ENCODE assay signal across 1 cellular context in genomic region chr9:94697972-94698581, GRCh38.
TF ChIP-seq lines count a peak whose summit lies in the region.

No MANE protein-coding gene starts in this region.

TF ChIP-seq in HepG2, 621 proteins besides CTCF, POLR2A, EP300 and RAD21:
- TF ChIP-seq, protein P1, sequence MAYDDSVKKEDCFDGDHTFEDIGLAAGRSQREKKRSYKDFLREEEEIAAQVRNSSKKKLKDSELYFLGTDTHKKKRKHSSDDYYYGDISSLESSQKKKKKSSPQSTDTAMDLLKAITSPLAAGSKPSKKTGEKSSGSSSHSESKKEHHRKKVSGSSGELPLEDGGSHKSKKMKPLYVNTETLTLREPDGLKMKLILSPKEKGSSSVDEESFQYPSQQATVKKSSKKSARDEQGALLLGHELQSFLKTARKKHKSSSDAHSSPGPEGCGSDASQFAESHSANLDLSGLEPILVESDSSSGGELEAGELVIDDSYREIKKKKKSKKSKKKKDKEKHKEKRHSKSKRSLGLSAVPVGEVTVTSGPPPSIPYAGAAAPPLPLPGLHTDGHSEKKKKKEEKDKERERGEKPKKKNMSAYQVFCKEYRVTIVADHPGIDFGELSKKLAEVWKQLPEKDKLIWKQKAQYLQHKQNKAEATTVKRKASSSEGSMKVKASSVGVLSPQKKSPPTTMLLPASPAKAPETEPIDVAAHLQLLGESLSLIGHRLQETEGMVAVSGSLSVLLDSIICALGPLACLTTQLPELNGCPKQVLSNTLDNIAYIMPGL (CRISPR knock-in tag; IDR thresholded peaks at IDR 0.05; ENCODE audit: borderline replicate concordance in 1 of 2, low read depth in 1 of 2) = no peak
- TF ChIP-seq ZNF383 (CRISPR knock-in tag; IDR thresholded peaks at IDR 0.05; ENCODE audit: borderline replicate concordance) (no peak), GATAD2A (CRISPR knock-in tag; IDR thresholded peaks at IDR 0.05) (peak; percentile 24; the same call in 1 of the 2 replicates), SP5 (CRISPR knock-in tag; IDR thresholded peaks at IDR 0.05; ENCODE audit: borderline replicate concordance, low read depth) (no peak), FOXA3 (CRISPR knock-in tag; IDR thresholded peaks at IDR 0.05) (0 out of 2 replicates have a peak, but pooled peaks have one; percentile 18), SOX5 (CRISPR knock-in tag; IDR thresholded peaks at IDR 0.05; ENCODE audit: borderline replicate concordance) (0 out of 2 replicates have a peak, but pooled peaks have one; percentile 28), ATF7 (IDR thresholded peaks at IDR 0.05) (peak; percentile 66), ATF7 (CRISPR knock-in tag; IDR thresholded peaks at IDR 0.05) (no peak), MAZ (IDR thresholded peaks at IDR 0.05; ENCODE audit: borderline replicate concordance, low read depth, low read length) (no peak), MAZ (CRISPR knock-in tag; IDR thresholded peaks at IDR 0.05; ENCODE audit: low read depth) (no peak), ZNF281 (CRISPR knock-in tag; IDR thresholded peaks at IDR 0.05; ENCODE audit: borderline replicate concordance) (no peak), ZNF784 (CRISPR knock-in tag; IDR thresholded peaks at IDR 0.05; ENCODE audit: borderline replicate concordance) (no peak), NR3C1 (CRISPR knock-in tag; IDR thresholded peaks at IDR 0.05) (no peak), MAFK (conservative IDR thresholded peaks at IDR 0.05 in 1 of 2, IDR thresholded peaks at IDR 0.05 in 1 of 2; ENCODE audit: low read length in 2 of 2) (no peak), ATF6 (CRISPR knock-in tag; conservative IDR thresholded peaks at IDR 0.05) (no peak), ZNF296 (CRISPR knock-in tag; conservative IDR thresholded peaks at IDR 0.05) (no peak), HMG20A (CRISPR knock-in tag; IDR thresholded peaks at IDR 0.05; ENCODE audit: borderline replicate concordance) (no peak), ZBTB21 (CRISPR knock-in tag; IDR thresholded peaks at IDR 0.05) (0 out of 2 replicates have a peak, but pooled peaks have one; percentile 43), TEAD3 (CRISPR knock-in tag; optimal IDR thresholded peaks at IDR 0.05; ENCODE audit: borderline replicate concordance) (peak; percentile 38), THYN1 (CRISPR knock-in tag; IDR thresholded peaks at IDR 0.05; ENCODE audit: borderline replicate concordance, low read depth) (no peak), ZNF629 (CRISPR knock-in tag; conservative IDR thresholded peaks at IDR 0.05) (no peak), ZNF816 (CRISPR knock-in tag; IDR thresholded peaks at IDR 0.05; ENCODE audit: borderline replicate concordance) (no peak), FOXA1 (IDR thresholded peaks at IDR 0.05) (no peak), FOXA1 (CRISPR knock-in tag; IDR thresholded peaks at IDR 0.05) (peak; percentile 26; the same call in 1 of the 2 replicates)
- TF ChIP-seq, protein P2, sequence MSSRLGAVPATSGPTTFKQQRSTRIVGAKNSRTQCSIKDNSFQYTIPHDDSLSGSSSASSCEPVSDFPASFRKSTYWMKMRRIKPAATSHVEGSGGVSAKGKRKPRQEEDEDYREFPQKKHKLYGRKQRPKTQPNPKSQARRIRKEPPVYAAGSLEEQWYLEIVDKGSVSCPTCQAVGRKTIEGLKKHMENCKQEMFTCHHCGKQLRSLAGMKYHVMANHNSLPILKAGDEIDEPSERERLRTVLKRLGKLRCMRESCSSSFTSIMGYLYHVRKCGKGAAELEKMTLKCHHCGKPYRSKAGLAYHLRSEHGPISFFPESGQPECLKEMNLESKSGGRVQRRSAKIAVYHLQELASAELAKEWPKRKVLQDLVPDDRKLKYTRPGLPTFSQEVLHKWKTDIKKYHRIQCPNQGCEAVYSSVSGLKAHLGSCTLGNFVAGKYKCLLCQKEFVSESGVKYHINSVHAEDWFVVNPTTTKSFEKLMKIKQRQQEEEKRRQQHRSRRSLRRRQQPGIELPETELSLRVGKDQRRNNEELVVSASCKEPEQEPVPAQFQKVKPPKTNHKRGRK (CRISPR knock-in tag; IDR thresholded peaks at IDR 0.05) = no peak
- TF ChIP-seq, protein P3, sequence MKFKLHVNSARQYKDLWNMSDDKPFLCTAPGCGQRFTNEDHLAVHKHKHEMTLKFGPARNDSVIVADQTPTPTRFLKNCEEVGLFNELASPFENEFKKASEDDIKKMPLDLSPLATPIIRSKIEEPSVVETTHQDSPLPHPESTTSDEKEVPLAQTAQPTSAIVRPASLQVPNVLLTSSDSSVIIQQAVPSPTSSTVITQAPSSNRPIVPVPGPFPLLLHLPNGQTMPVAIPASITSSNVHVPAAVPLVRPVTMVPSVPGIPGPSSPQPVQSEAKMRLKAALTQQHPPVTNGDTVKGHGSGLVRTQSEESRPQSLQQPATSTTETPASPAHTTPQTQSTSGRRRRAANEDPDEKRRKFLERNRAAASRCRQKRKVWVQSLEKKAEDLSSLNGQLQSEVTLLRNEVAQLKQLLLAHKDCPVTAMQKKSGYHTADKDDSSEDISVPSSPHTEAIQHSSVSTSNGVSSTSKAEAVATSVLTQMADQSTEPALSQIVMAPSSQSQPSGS (CRISPR knock-in tag; IDR thresholded peaks at IDR 0.05) = no peak
- TF ChIP-seq, protein P4, sequence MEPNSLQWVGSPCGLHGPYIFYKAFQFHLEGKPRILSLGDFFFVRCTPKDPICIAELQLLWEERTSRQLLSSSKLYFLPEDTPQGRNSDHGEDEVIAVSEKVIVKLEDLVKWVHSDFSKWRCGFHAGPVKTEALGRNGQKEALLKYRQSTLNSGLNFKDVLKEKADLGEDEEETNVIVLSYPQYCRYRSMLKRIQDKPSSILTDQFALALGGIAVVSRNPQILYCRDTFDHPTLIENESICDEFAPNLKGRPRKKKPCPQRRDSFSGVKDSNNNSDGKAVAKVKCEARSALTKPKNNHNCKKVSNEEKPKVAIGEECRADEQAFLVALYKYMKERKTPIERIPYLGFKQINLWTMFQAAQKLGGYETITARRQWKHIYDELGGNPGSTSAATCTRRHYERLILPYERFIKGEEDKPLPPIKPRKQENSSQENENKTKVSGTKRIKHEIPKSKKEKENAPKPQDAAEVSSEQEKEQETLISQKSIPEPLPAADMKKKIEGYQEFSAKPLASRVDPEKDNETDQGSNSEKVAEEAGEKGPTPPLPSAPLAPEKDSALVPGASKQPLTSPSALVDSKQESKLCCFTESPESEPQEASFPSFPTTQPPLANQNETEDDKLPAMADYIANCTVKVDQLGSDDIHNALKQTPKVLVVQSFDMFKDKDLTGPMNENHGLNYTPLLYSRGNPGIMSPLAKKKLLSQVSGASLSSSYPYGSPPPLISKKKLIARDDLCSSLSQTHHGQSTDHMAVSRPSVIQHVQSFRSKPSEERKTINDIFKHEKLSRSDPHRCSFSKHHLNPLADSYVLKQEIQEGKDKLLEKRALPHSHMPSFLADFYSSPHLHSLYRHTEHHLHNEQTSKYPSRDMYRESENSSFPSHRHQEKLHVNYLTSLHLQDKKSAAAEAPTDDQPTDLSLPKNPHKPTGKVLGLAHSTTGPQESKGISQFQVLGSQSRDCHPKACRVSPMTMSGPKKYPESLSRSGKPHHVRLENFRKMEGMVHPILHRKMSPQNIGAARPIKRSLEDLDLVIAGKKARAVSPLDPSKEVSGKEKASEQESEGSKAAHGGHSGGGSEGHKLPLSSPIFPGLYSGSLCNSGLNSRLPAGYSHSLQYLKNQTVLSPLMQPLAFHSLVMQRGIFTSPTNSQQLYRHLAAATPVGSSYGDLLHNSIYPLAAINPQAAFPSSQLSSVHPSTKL (CRISPR knock-in tag; IDR thresholded peaks at IDR 0.05) = peak; percentile 39; the same call in 1 of the 2 replicates
- TF ChIP-seq, protein P5, sequence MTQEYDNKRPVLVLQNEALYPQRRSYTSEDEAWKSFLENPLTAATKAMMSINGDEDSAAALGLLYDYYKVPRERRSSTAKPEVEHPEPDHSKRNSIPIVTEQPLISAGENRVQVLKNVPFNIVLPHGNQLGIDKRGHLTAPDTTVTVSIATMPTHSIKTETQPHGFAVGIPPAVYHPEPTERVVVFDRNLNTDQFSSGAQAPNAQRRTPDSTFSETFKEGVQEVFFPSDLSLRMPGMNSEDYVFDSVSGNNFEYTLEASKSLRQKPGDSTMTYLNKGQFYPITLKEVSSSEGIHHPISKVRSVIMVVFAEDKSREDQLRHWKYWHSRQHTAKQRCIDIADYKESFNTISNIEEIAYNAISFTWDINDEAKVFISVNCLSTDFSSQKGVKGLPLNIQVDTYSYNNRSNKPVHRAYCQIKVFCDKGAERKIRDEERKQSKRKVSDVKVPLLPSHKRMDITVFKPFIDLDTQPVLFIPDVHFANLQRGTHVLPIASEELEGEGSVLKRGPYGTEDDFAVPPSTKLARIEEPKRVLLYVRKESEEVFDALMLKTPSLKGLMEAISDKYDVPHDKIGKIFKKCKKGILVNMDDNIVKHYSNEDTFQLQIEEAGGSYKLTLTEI (CRISPR knock-in tag; conservative IDR thresholded peaks at IDR 0.05) = no peak
